In the genomic region with DNA sequence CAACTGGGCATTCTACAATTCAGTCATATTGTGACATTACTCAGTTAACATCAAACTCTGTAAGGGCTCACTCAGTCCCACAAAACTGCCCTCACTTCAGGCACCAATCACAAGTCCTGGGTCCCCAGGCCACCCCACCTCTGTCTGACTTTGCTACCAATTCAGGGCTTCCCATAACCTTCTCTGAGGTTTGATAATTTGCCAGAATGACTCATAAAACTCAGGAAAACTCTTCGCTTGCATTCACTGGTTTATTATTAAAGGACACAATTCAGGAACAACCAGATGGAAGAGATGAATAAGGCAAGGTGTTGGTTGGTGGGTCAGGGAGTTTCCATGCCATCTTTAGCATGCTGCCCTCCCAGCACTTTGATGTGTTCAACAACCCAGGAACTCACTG, we compare ENCODE assay signal across 12 cellular contexts. TPM values are rescaled to one million over a fixed set of nuclear protein-coding genes. Genes with fewer than 3 reads are reported as not detected.
A peak's percentile ranks its signal among the peaks of the same experiment; 100 is the strongest.
DNase-seq lines count a peak whose midpoint lies in the region; ATAC-seq and TF ChIP-seq lines count a peak whose summit lies in the region.
"Had no signal": no experiment of that assay in that cellular context is flagged by ENCODE, and none has a peak within 500 bp of the region (broad histone marks: within the 10 kb centered on the region; RNA-seq: fewer than 3 reads in every experiment).

No MANE protein-coding gene starts in this region.

- no peak overlapping the region for H3K4me3 Mint-ChIP-seq in effector memory CD8-positive, alpha-beta T cell

- DNase-seq in GM23248 (peak; percentile 67), RPMI7951 (ENCODE audit: low read depth) (peak; percentile 90), fibroblast of lung (ENCODE audit: low read depth in 2 of 2) (peak; percentile 74 to 80), pulmonary artery endothelial cell (ENCODE audit: low read depth, low spot score) (peak; percentile 48), NCI-H69 (lab: John Stamatoyannopoulos, UW) (no peak), NCI-H2107 (lab: John Stamatoyannopoulos, UW) (no peak)
- DNase-seq in effector memory CD8-positive, alpha-beta T cell: no peak
- DNase-seq: cortex of kidney; NCI-H1694 treated with DMSO at 0.1 percent for 48 hours; OCI-M1; stimulated activated CD4-positive, alpha-beta T cell treated with anti-CD3 and anti-CD28 coated beads, Interleukin-2, amount 100 ng/mL, for 48 hours; WERI-Rb-1 had no signal

- 0 out of 2 replicates have a peak, but pooled peaks cover 3% of the 10 kb centered on the region for H3K36me3 ChIP-seq in GM23248 (ENCODE audit: low read depth)
- H3K36me3 ChIP-seq in fibroblast of lung (ENCODE audit: control insufficient read depth, insufficient read depth, low read length): no peaks in the 10 kb centered on the region
- H3K36me3 ChIP-seq: WERI-Rb-1 had no signal

- H2AFZ ChIP-seq in GM23248: no peak overlapping the region
- no peak overlapping the region for H2AFZ ChIP-seq in fibroblast of lung (ENCODE audit: low read length)

- ATAC-seq in effector memory CD8-positive, alpha-beta T cell (replicated peaks): no peak

- H3K9ac ChIP-seq in GM23248 (no peak overlapping the region), fibroblast of lung (ENCODE audit: insufficient read depth, low read length) (no peak overlapping the region)

- H3K36me3 Mint-ChIP-seq in effector memory CD8-positive, alpha-beta T cell (ENCODE audit: insufficient read depth): peaks cover 5% of the 10 kb centered on the region

- no peaks in the 10 kb centered on the region for H3K9me3 ChIP-seq in GM23248 (ENCODE audit: low read depth)
- no peaks in the 10 kb centered on the region for H3K9me3 ChIP-seq in fibroblast of lung (ENCODE audit: control insufficient read depth, insufficient read depth, low read depth, low read length)

- H4K20me1 ChIP-seq in GM23248 (ENCODE audit: insufficient read depth) (peaks cover 4% of the 10 kb centered on the region; the same call in 1 of the 2 replicates), fibroblast of lung (ENCODE audit: control insufficient read depth, extremely low read depth, insufficient read depth, low read length) (no peaks in the 10 kb centered on the region)

- peaks cover 8 to 49% of the 10 kb centered on the region in 2 donors for H3K4me1 Mint-ChIP-seq in effector memory CD8-positive, alpha-beta T cell (ENCODE audit: low read depth in 2 of 2)

- H3K27me3 ChIP-seq in GM23248 (replicated peaks; ENCODE audit: insufficient read depth) (no peaks in the 10 kb centered on the region), fibroblast of lung (ENCODE audit: control insufficient read depth, insufficient read depth, low read length) (no peaks in the 10 kb centered on the region)

- no peak for TF ChIP-seq CTCF in fibroblast of lung (conservative IDR thresholded peaks at IDR 0.05 in 1 of 2, IDR thresholded peaks at IDR 0.05 in 1 of 2; ENCODE audit: low read depth in 1 of 2, low read length in 2 of 2)

- no peak overlapping the region for H3K27ac Mint-ChIP-seq in effector memory CD8-positive, alpha-beta T cell

- H3K4me1 ChIP-seq in GM23248 (ENCODE audit: insufficient read depth) (peaks cover 9% of the 10 kb centered on the region), fibroblast of lung (ENCODE audit: control insufficient read depth, extremely low read depth, insufficient read depth, low read length) (peaks cover 4% of the 10 kb centered on the region)

- H3K4me2 ChIP-seq in GM23248 (ENCODE audit: unreplicated experiment): no peak overlapping the region
- no peak overlapping the region for H3K4me2 ChIP-seq in fibroblast of lung (ENCODE audit: extremely low read depth, insufficient read depth, low read length)

- H3K9me3 Mint-ChIP-seq in effector memory CD8-positive, alpha-beta T cell: no peaks in the 10 kb centered on the region

- WGBS in GM23248 (ENCODE audit: low coverage in 1 of 2, low lambda C conversion rate in 2 of 2, missing lambda C conversion rate in 2 of 2), 2 experiments: 12% methylated on average over 1 of the region's 1 CpG

- H3F3A ChIP-seq in GM23248 (ENCODE audit: insufficient read depth): peaks cover 26% of the 10 kb centered on the region; the same call in 1 of the 2 replicates

- peaks cover 98% of the 10 kb centered on the region for H3K79me2 ChIP-seq in GM23248 (ENCODE audit: insufficient read depth)
- peaks cover 18% of the 10 kb centered on the region for H3K79me2 ChIP-seq in fibroblast of lung (ENCODE audit: control insufficient read depth, insufficient read depth, low read length)

- no peaks in the 10 kb centered on the region for H3K27me3 Mint-ChIP-seq in effector memory CD8-positive, alpha-beta T cell

- in situ Hi-C loops in GM23248 (cut with MboI): no loop called here

- H3K9me2 ChIP-seq in GM23248 (ENCODE audit: insufficient read depth): no peaks in the 10 kb centered on the region

- H3K27ac ChIP-seq in GM23248 (no peak overlapping the region), fibroblast of lung (ENCODE audit: insufficient read depth, low read length) (no peak overlapping the region)
- H3K27ac ChIP-seq: WERI-Rb-1 had no signal

- no peak overlapping the region for H3K4me3 ChIP-seq in GM23248
- H3K4me3 ChIP-seq in fibroblast of lung (replicated peaks in 1 of 4; ENCODE audit: control extremely low read depth in 1 of 4, insufficient read depth in 1 of 4, low read depth in 3 of 4, low read length in 4 of 4): no peak overlapping the region

RNA-seq across cellular contexts. Expression of a gene that starts 41.3 kb away (rescaled TPM):
- 12.0 and 13.3 TPM in 2 replicates for total RNA-seq in GM23248 (2014; rRNA removed; shearing (Covaris generic))
- 5.1 and 7.2 TPM in 2 replicates for polyA plus RNA-seq in GM23248 (2016; fragmentation: Nextera tagmentation; extraction: Ambion mirVana)
- 30.6 and 31.5 TPM in 2 replicates for total RNA-seq in RPMI7951 (2014; rRNA removed; shearing (Covaris generic))
- total RNA-seq in fibroblast of lung: 25.4 and 52.4 TPM in 2 replicates
- polyA plus RNA-seq in fibroblast of lung: 12.3 and 16.7 TPM in 2 replicates
- 18.2 and 21.2 TPM in 2 replicates for polyA plus RNA-seq in fibroblast of lung (2012)
- 10.1 and 25.8 TPM in 2 replicates for polyA minus RNA-seq in fibroblast of lung (ENCODE audit: low replicate concordance)
- 32.9 TPM in 2 replicates for total RNA-seq in pulmonary artery endothelial cell

RNA-seq across cellular contexts. Expression of a gene that starts 46.4 kb away (rescaled TPM):
- 19.7 and 34.4 TPM in 2 replicates for total RNA-seq in GM23248 (2014; rRNA removed; shearing (Covaris generic))
- polyA plus RNA-seq in GM23248 (2016; fragmentation: Nextera tagmentation; extraction: Ambion mirVana) (110 and 117 TPM in 2 replicates), fibroblast of lung (45.8 and 96.8 TPM in 2 replicates)
- total RNA-seq in RPMI7951 (2014; rRNA removed; shearing (Covaris generic)): 86.7 and 100 TPM in 2 replicates
- total RNA-seq in fibroblast of lung (13.6 and 23.0 TPM in 2 replicates), pulmonary artery endothelial cell (23.1 and 25.0 TPM in 2 replicates)
- 38.3 and 62.4 TPM in 2 replicates for polyA plus RNA-seq in fibroblast of lung (2012)
- 2.4 and 3.3 TPM in 2 replicates for polyA minus RNA-seq in fibroblast of lung (ENCODE audit: low replicate concordance)

Comparison
In these comparisons a context has a peak if more than half of its experiments do, and no peak if none do; other contexts are left out.
1. DNase-seq: peak in GM23248 (single experiment), RPMI7951 (single experiment), fibroblast of lung (2 of 2) and pulmonary artery endothelial cell (single experiment); none in effector memory CD8-positive, alpha-beta T cell (0 of 3), NCI-H69 (single experiment) and NCI-H2107 (single experiment).